In genomic region chr17:80519091-80519781, GRCh38 we compare ENCODE assay signal across 21 cellular contexts. TPM values are rescaled to one million over a fixed set of nuclear protein-coding genes. Genes with fewer than 3 reads are reported as not detected.
DNase-seq lines count a peak whose midpoint lies in the region; ATAC-seq and TF ChIP-seq lines count a peak whose summit lies in the region.
"Had no signal": no experiment of that assay in that cellular context is flagged by ENCODE, and none has a peak within 500 bp of the region (broad histone marks: within the 10 kb centered on the region; RNA-seq: fewer than 3 reads in every experiment).

No MANE protein-coding gene starts in this region.

- H3K9me3 ChIP-seq in upper lobe of right lung, result no peaks in the 10 kb centered on the region

- DNase-seq in NCI-H82 (lab: John Stamatoyannopoulos, UW), result peak; percentile 98
- DNase-seq in dermis blood vessel endothelial cell, result peak; percentile 54
- peak; percentile 33 to 40 for DNase-seq in lung microvascular endothelial cell (ENCODE audit: low read depth in 2 of 2)
- DNase-seq in upper lobe of right lung, result no peak
- DNase-seq in CD14-positive monocyte (ENCODE audit: low spot score), result no peak
- no peak for DNase-seq in DMS 273 (lab: John Stamatoyannopoulos, UW; ENCODE audit: unreplicated experiment)
- DNase-seq: ACHN, AML-193, GDM1, NCI-H1105, NCI-H1694, NCI-H510A treated with DMSO at 0.1 percent for 48 hours, PC-9, SIG-M5 had no signal

- TF ChIP-seq CTCF in upper lobe of right lung (IDR thresholded peaks at IDR 0.05), result no peak
- TF ChIP-seq CTCF in CD14-positive monocyte (IDR thresholded peaks at IDR 0.05), result no peak

- H3K36me3 ChIP-seq in upper lobe of right lung, result no peaks in the 10 kb centered on the region

- H3K27ac Mint-ChIP-seq in CD14-positive monocyte, result no peak overlapping the region
- H3K27ac Mint-ChIP-seq: GM23338 had no signal

- peaks cover 0 to 4% (median 0%) of the 10 kb centered on the region in 7 donors for H3K9me3 Mint-ChIP-seq in CD14-positive monocyte
- H3K9me3 Mint-ChIP-seq: GM23338 had no signal

- intact Hi-C loops in upper lobe of right lung (cut with DNase I), result no loop called here
- intact Hi-C loops in CD14-positive monocyte (cut with micrococcal nuclease), result no loop called here

- no peak overlapping the region for H3K4me3 Mint-ChIP-seq in CD14-positive monocyte
- H3K4me3 Mint-ChIP-seq: GM23338 had no signal

- H3K4me3 ChIP-seq in upper lobe of right lung, result no peak overlapping the region
- H3K4me3 ChIP-seq: GM23338, K562, PC-9 had no signal

- H3K27me3 Mint-ChIP-seq in CD14-positive monocyte (ENCODE audit: low read depth in 3 of 3), result peaks cover 2 to 24% (median 11%) of the 10 kb centered on the region in 3 donors

- no peak overlapping the region for H3K27ac ChIP-seq in upper lobe of right lung
- H3K27ac ChIP-seq: C4-2B, PC-9, RWPE1 had no signal

- no peaks in the 10 kb centered on the region for H3K27me3 ChIP-seq in upper lobe of right lung

- no peaks in the 10 kb centered on the region for H3K4me1 ChIP-seq in upper lobe of right lung

- H3K4me1 Mint-ChIP-seq in CD14-positive monocyte, result no peaks in the 10 kb centered on the region

- H3K36me3 Mint-ChIP-seq in CD14-positive monocyte, result no peaks in the 10 kb centered on the region

- ATAC-seq in upper lobe of right lung, result peak; percentile 52
- no peak for ATAC-seq in HG02870 (IDR thresholded peaks at IDR 0.05; ENCODE audit: unreplicated experiment)
- ATAC-seq: GM23338, HCT116, K562, SK-N-SH treated with all-trans-retinoic acid at 6 μM for 48 hours had no signal

RNA-seq across cellular contexts. Expression of gene RPTOR, which starts 25.4 kb away (rescaled TPM):
- 21.8 and 35.0 TPM in 2 replicates for total RNA-seq in dermis blood vessel endothelial cell
- total RNA-seq in lung microvascular endothelial cell, result 9.2 and 11.7 TPM in 2 replicates
- 35.4 TPM for total RNA-seq in upper lobe of right lung
- polyA plus RNA-seq in CD14-positive monocyte, result 1 to 10 TPM; 1.1 to 2.6 TPM

RNA-seq across cellular contexts. Expression of gene NPTX1, which starts 42.8 kb away (rescaled TPM):
- total RNA-seq in dermis blood vessel endothelial cell, result under 0.01 and 0.23 TPM in 2 replicates
- total RNA-seq in lung microvascular endothelial cell, result under 0.01 TPM in 2 replicates
- 1.3 TPM for total RNA-seq in upper lobe of right lung
- not detected for polyA plus RNA-seq in CD14-positive monocyte
- polyA plus RNA-seq: K562 had no signal

Comparison
In these comparisons a context has a peak if more than half of its experiments do, and no peak if none do; other contexts are left out.
1. DNase-seq: peak in NCI-H82 (single experiment), dermis blood vessel endothelial cell (single experiment) and lung microvascular endothelial cell (2 of 2); none in upper lobe of right lung (single experiment), CD14-positive monocyte (single experiment) and DMS 273 (single experiment).